Comparison of ENCODE assay signal across 8 cellular contexts in the genomic region with DNA sequence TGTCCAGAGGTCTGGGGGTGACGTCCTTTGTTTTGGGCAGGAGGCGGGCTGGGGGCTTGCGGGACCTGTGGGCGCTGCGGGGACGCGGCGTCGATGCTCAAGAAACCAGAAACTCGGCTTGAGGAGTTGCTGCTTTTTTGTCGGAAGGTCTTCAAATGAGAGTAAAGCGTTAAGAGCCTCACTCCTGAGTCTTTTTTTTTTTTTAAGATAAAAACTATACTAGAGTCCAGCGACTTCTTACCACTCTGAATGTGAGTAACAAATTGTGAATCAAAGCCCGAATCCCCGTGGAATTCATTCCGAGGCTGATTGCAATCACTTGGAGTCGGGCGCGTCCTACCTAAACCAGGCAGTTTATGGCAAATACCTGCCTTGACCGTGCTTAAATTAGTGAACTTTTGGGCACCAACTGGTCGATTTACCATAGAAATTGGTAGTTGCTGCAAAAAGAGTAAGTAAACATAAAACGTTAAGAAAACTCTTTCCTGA. TPM values are rescaled to one million over a fixed set of nuclear protein-coding genes. Genes with fewer than 3 reads are reported as not detected.
DNase-seq lines count a peak whose midpoint lies in the region; ATAC-seq and TF ChIP-seq lines count a peak whose summit lies in the region.

No MANE protein-coding gene starts in this region.

- no peaks in the 10 kb centered on the region for H3K27me3 Mint-ChIP-seq in activated naive CD4-positive, alpha-beta T cell treated with anti-CD3 and anti-CD28 coated beads, Interleukin-2, amount 50 U/mL, for 24 hours

- H3K4me3 ChIP-seq in lower lobe of right lung (peak overlapping the region; percentile 89), tibial artery (peak overlapping the region; percentile 72 to 89)

- H3K27me3 ChIP-seq in lower lobe of right lung (ENCODE audit: low read depth) = no peaks in the 10 kb centered on the region
- no peaks in the 10 kb centered on the region for H3K27me3 ChIP-seq in tibial artery

- H3K4me3 Mint-ChIP-seq in activated naive CD4-positive, alpha-beta T cell treated with anti-CD3 and anti-CD28 coated beads, Interleukin-2, amount 50 U/mL, for 24 hours = peak overlapping the region; percentile 91

- H3K9me3 Mint-ChIP-seq in activated naive CD4-positive, alpha-beta T cell treated with anti-CD3 and anti-CD28 coated beads, Interleukin-2, amount 50 U/mL, for 24 hours = no peaks in the 10 kb centered on the region

- intact Hi-C loops in lower lobe of right lung (cut with DNase I) = no loop called here
- intact Hi-C loops in tibial artery (cut with DNase I; ENCODE audit: low total_unique reads) = no loop called here

- H3K4me1 ChIP-seq in lower lobe of right lung (peaks cover 30% of the 10 kb centered on the region), tibial artery (peaks cover 0 to 17% (median 0%) of the 10 kb centered on the region in 4 donors)

- H3K9me3 ChIP-seq in lower lobe of right lung (no peaks in the 10 kb centered on the region), tibial artery (no peaks in the 10 kb centered on the region)

- no peak overlapping the region for H3K27ac Mint-ChIP-seq in activated naive CD4-positive, alpha-beta T cell treated with anti-CD3 and anti-CD28 coated beads, Interleukin-2, amount 50 U/mL, for 24 hours

- TF ChIP-seq CTCF in lower lobe of right lung (IDR thresholded peaks at IDR 0.05) (no peak), tibial artery (IDR thresholded peaks at IDR 0.05) (no peak)

- DNase-seq in activated naive CD4-positive, alpha-beta T cell treated with anti-CD3 and anti-CD28 coated beads, Interleukin-2, amount 50 U/mL, for 16 hours = no peak
- peak; percentile 41 for DNase-seq in NCI-H526 treated with DMSO at 0.1 percent for 48 hours (lab: John Stamatoyannopoulos, UW)
- peak; percentile 35 for DNase-seq in cerebellum (ENCODE audit: low spot score)
- no peak for DNase-seq in lower lobe of right lung
- peak in 1 of 2 donors; percentile 32 for DNase-seq in tibial artery
- no peak for DNase-seq in NCI-H187 treated with DMSO at 0.1 percent for 48 hours (lab: John Stamatoyannopoulos, UW)

- H3K4me1 Mint-ChIP-seq in activated naive CD4-positive, alpha-beta T cell treated with anti-CD3 and anti-CD28 coated beads, Interleukin-2, amount 50 U/mL, for 24 hours = peaks cover 10% of the 10 kb centered on the region

- peak in 1 of 2 donors; percentile 50 for ATAC-seq in lower lobe of right lung
- ATAC-seq in HG02571 (IDR thresholded peaks at IDR 0.05; ENCODE audit: unreplicated experiment) = no peak

- H3K36me3 ChIP-seq in lower lobe of right lung = no peaks in the 10 kb centered on the region
- H3K36me3 ChIP-seq in tibial artery = no peaks in the 10 kb centered on the region

- H3K36me3 Mint-ChIP-seq in activated naive CD4-positive, alpha-beta T cell treated with anti-CD3 and anti-CD28 coated beads, Interleukin-2, amount 50 U/mL, for 24 hours = no peaks in the 10 kb centered on the region

- H3K27ac ChIP-seq in lower lobe of right lung = peak overlapping the region; percentile 76
- peak overlapping the region; percentile 65 to 77 for H3K27ac ChIP-seq in tibial artery

RNA-seq across cellular contexts. Expression of gene GPSM2, which starts 0.6 kb away (rescaled TPM):
- total RNA-seq in cerebellum (48.0 TPM), lower lobe of right lung (16.5 TPM)

RNA-seq across cellular contexts. Expression of gene AKNAD1, which starts 20.5 kb away (rescaled TPM):
- total RNA-seq in cerebellum = 1.3 TPM
- 1.3 TPM for total RNA-seq in lower lobe of right lung

Comparison
In these comparisons a context has a peak if more than half of its experiments do, and no peak if none do; other contexts are left out.
1. DNase-seq: peak in NCI-H526 treated with DMSO at 0.1 percent for 48 hours (single experiment) and cerebellum (single experiment); none in activated naive CD4-positive, alpha-beta T cell treated with anti-CD3 and anti-CD28 coated beads, Interleukin-2, amount 50 U/mL, for 16 hours (single experiment), lower lobe of right lung (single experiment) and NCI-H187 treated with DMSO at 0.1 percent for 48 hours (single experiment).